Comparison of ENCODE assay signal across 12 cellular contexts in genomic region chr9:76451234-76451633, GRCh38. TPM values are rescaled to one million over a fixed set of nuclear protein-coding genes. Genes with fewer than 3 reads are reported as not detected.
A peak's percentile ranks its signal among the peaks of the same experiment; 100 is the strongest.
DNase-seq lines count a peak whose midpoint lies in the region; ATAC-seq and TF ChIP-seq lines count a peak whose summit lies in the region.
"Had no signal": no experiment of that assay in that cellular context is flagged by ENCODE, and none has a peak within 500 bp of the region (broad histone marks: within the 10 kb centered on the region; RNA-seq: fewer than 3 reads in every experiment).

No MANE protein-coding gene starts in this region.

- H3K4me3 Mint-ChIP-seq in activated T-helper 2 cell treated with anti-CD3 and anti-CD28 coated beads, Interferon-gamma antibody, Interleukin-2, Interleukin-4, amounts not matched to agents 10 μg/mL and 5 μg/mL and 100 μg/mL, durations not matched to agents 14 hours and 24 hours and 36 hours (ENCODE audit: low read depth), result no peak overlapping the region
- H3K4me3 Mint-ChIP-seq: activated CD4-positive, alpha-beta T cell treated with anti-CD3 and anti-CD28 coated beads for 36 hours; activated T-cell treated with anti-CD3 and anti-CD28 coated beads, Interleukin-2, amount 50 U/mL, for 4 hours; mesothelial cell of epicardium; stimulated activated memory B cell treated with anti-CD40 and anti-IgM and Interleukin-4, amounts not matched to agents 10 μg/mL and 1 μg/mL and 100 μg/mL, for 72 hours had no signal

- TF ChIP-seq CTCF in epithelial cell of esophagus (IDR thresholded peaks at IDR 0.05; ENCODE audit: insufficient read depth, low read depth, low read length, missing control alignments) (no peak), omental fat pad (IDR thresholded peaks at IDR 0.05) (no peak)

- H3K27ac Mint-ChIP-seq in activated T-helper 2 cell treated with anti-CD3 and anti-CD28 coated beads, Interferon-gamma antibody, Interleukin-2, Interleukin-4, amounts not matched to agents 10 μg/mL and 5 μg/mL and 100 μg/mL, durations not matched to agents 14 hours and 24 hours and 36 hours, result no peak overlapping the region
- H3K27ac Mint-ChIP-seq: activated CD4-positive, alpha-beta T cell treated with anti-CD3 and anti-CD28 coated beads for 36 hours; mesothelial cell of epicardium; stimulated activated memory B cell treated with anti-CD40 and anti-IgM and Interleukin-4, amounts not matched to agents 10 μg/mL and 1 μg/mL and 100 μg/mL, for 72 hours had no signal

- peak; percentile 74 for DNase-seq in Daoy (ENCODE audit: low read depth)
- DNase-seq in NCI-H226, result peak; percentile 74
- DNase-seq in epithelial cell of esophagus (ENCODE audit: low read depth), result peak; percentile 54
- DNase-seq in omental fat pad (ENCODE audit: low spot score), result no peak
- no peak for DNase-seq in activated T-helper 2 cell treated with anti-CD3 and anti-CD28 coated beads, Interferon-gamma antibody, Interleukin-2, Interleukin-4, amounts not matched to agents 10 μg/mL and 5 μg/mL and 100 μg/mL, durations not matched to agents 14 hours and 24 hours and 36 hours (ENCODE audit: low spot score)
- no peak for DNase-seq in stimulated activated CD8-positive, alpha-beta memory T cell treated with anti-CD3 and anti-CD28 coated beads, Interleukin-4, amount 100 ng/mL, for 48 hours
- DNase-seq: activated CD4-positive, alpha-beta T cell treated with anti-CD3 and anti-CD28 coated beads for 36 hours; activated T-cell treated with anti-CD3 and anti-CD28 coated beads, Interleukin-2, amount 50 U/mL, for 4 hours had no signal

- peaks cover 37% of the 10 kb centered on the region for H3K4me1 Mint-ChIP-seq in activated T-helper 2 cell treated with anti-CD3 and anti-CD28 coated beads, Interferon-gamma antibody, Interleukin-2, Interleukin-4, amounts not matched to agents 10 μg/mL and 5 μg/mL and 100 μg/mL, durations not matched to agents 14 hours and 24 hours and 36 hours (ENCODE audit: low read depth)

- no peak overlapping the region for H3K4me3 ChIP-seq in epithelial cell of esophagus (ENCODE audit: low read length)

- ATAC-seq in omental fat pad (ENCODE audit: low FRiP score), result peak; percentile 52
- ATAC-seq in HG02981 (IDR thresholded peaks at IDR 0.05; ENCODE audit: unreplicated experiment), result no peak
- no peak for ATAC-seq in esophagus mucosa
- ATAC-seq: activated CD4-positive, alpha-beta T cell treated with anti-CD3 and anti-CD28 coated beads for 36 hours; activated T-cell treated with anti-CD3 and anti-CD28 coated beads, Interleukin-2, amount 50 U/mL, for 4 hours; stimulated activated memory B cell treated with anti-CD40 and anti-IgM and Interleukin-4, amounts not matched to agents 10 μg/mL and 1 μg/mL and 100 μg/mL, for 72 hours had no signal

- no peaks in the 10 kb centered on the region for H3K27me3 Mint-ChIP-seq in activated T-helper 2 cell treated with anti-CD3 and anti-CD28 coated beads, Interferon-gamma antibody, Interleukin-2, Interleukin-4, amounts not matched to agents 10 μg/mL and 5 μg/mL and 100 μg/mL, durations not matched to agents 14 hours and 24 hours and 36 hours (ENCODE audit: low read depth)
- H3K27me3 Mint-ChIP-seq: activated CD4-positive, alpha-beta T cell treated with anti-CD3 and anti-CD28 coated beads for 36 hours; stimulated activated memory B cell treated with anti-CD40 and anti-IgM and Interleukin-4, amounts not matched to agents 10 μg/mL and 1 μg/mL and 100 μg/mL, for 72 hours had no signal

- intact Hi-C loops in activated T-helper 2 cell treated with anti-CD3 and anti-CD28 coated beads, Interferon-gamma antibody, Interleukin-2, Interleukin-4, amounts not matched to agents 10 μg/mL and 5 μg/mL and 100 μg/mL, durations not matched to agents 14 hours and 24 hours and 36 hours (cut with micrococcal nuclease), result no loop called here

- H3K9me3 Mint-ChIP-seq in activated T-helper 2 cell treated with anti-CD3 and anti-CD28 coated beads, Interferon-gamma antibody, Interleukin-2, Interleukin-4, amounts not matched to agents 10 μg/mL and 5 μg/mL and 100 μg/mL, durations not matched to agents 14 hours and 24 hours and 36 hours, result peaks cover 3% of the 10 kb centered on the region
- H3K9me3 Mint-ChIP-seq: activated T-cell treated with anti-CD3 and anti-CD28 coated beads, Interleukin-2, amount 50 U/mL, for 4 hours; mesothelial cell of epicardium; stimulated activated memory B cell treated with anti-CD40 and anti-IgM and Interleukin-4, amounts not matched to agents 10 μg/mL and 1 μg/mL and 100 μg/mL, for 72 hours had no signal

- H3K36me3 Mint-ChIP-seq in activated T-helper 2 cell treated with anti-CD3 and anti-CD28 coated beads, Interferon-gamma antibody, Interleukin-2, Interleukin-4, amounts not matched to agents 10 μg/mL and 5 μg/mL and 100 μg/mL, durations not matched to agents 14 hours and 24 hours and 36 hours (ENCODE audit: low read depth), result peaks cover 34% of the 10 kb centered on the region
- H3K36me3 Mint-ChIP-seq: mesothelial cell of epicardium; stimulated activated memory B cell treated with anti-CD40 and anti-IgM and Interleukin-4, amounts not matched to agents 10 μg/mL and 1 μg/mL and 100 μg/mL, for 72 hours had no signal

RNA-seq across cellular contexts. Expression of gene GCNT1, which starts 7.7 kb away (rescaled TPM):
- 5.5 and 6.4 TPM in 2 replicates for total RNA-seq in Daoy (2014; rRNA removed; shearing (Covaris generic))
- total RNA-seq in omental fat pad, result 10 to 100 TPM in 3 of 4 donors, 1 to 10 TPM in 1; 5.7 to 45.2 (median 18.0) TPM
- 12.1 and 15.0 TPM in 2 replicates for total RNA-seq in activated T-helper 2 cell treated with anti-CD3 and anti-CD28 coated beads, Interferon-gamma antibody, Interleukin-2, Interleukin-4, amounts not matched to agents 10 μg/mL and 5 μg/mL and 100 μg/mL, durations not matched to agents 14 hours and 24 hours and 36 hours
- total RNA-seq in esophagus mucosa, result 3.8 TPM

RNA-seq across cellular contexts. Expression of gene RFK, which starts 57.0 kb away (rescaled TPM):
- total RNA-seq in Daoy (2014; rRNA removed; shearing (Covaris generic)), result 44.1 and 49.9 TPM in 2 replicates
- total RNA-seq in omental fat pad, result 10 to 100 TPM; 15.0 to 28.7 (median 19.2) TPM
- 14.9 and 17.1 TPM in 2 replicates for total RNA-seq in activated T-helper 2 cell treated with anti-CD3 and anti-CD28 coated beads, Interferon-gamma antibody, Interleukin-2, Interleukin-4, amounts not matched to agents 10 μg/mL and 5 μg/mL and 100 μg/mL, durations not matched to agents 14 hours and 24 hours and 36 hours
- total RNA-seq in esophagus mucosa, result 6.6 TPM

Comparison
In these comparisons a context has a peak if more than half of its experiments do, and no peak if none do; other contexts are left out.
1. DNase-seq: peak in Daoy (single experiment), NCI-H226 (single experiment) and epithelial cell of esophagus (single experiment); none in omental fat pad (single experiment), activated T-helper 2 cell treated with anti-CD3 and anti-CD28 coated beads, Interferon-gamma antibody, Interleukin-2, Interleukin-4, amounts not matched to agents 10 μg/mL and 5 μg/mL and 100 μg/mL, durations not matched to agents 14 hours and 24 hours and 36 hours (single experiment) and stimulated activated CD8-positive, alpha-beta memory T cell treated with anti-CD3 and anti-CD28 coated beads, Interleukin-4, amount 100 ng/mL, for 48 hours (single experiment).